In the genomic region with DNA sequence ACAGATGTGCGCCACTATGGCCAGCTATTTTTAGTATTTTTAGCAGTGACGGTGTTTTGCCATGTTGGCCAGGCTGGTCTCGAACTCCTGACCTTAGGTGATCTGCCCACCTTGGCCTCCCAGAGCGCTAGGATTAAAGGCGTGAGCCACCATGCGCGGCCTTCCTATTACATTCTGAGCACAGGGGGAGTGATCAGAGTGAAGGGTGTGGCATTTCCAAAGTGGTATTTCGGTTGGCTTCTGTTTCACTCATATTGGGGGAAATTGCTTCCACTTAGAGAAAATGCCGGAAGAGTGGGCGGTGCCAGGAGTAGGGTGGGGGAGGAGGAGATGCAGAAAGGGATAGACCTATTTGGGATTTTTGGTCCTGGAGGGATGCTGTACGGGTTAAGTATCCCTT, we compare ENCODE assay signal across 18 cellular contexts. TPM values are rescaled to one million over a fixed set of nuclear protein-coding genes. Genes with fewer than 3 reads are reported as not detected.
DNase-seq lines count a peak whose midpoint lies in the region; ATAC-seq lines count a peak whose summit lies in the region.
"Had no signal": no experiment of that assay in that cellular context is flagged by ENCODE, and none has a peak within 500 bp of the region (broad histone marks: within the 10 kb centered on the region; RNA-seq: fewer than 3 reads in every experiment).

No MANE protein-coding gene starts in this region.

- CTCF ChIA-PET in activated CD4-positive, alpha-beta memory T cell treated with anti-CD3 and anti-CD28 coated beads, Interleukin-2, amount 10 ng/mL, durations not matched to agents 7 days and 5 days (lab: Charles Lee) = interaction anchor here (2.8 to 7.6 kb wide), 2 partner anchors 27 to 40 kb away, joined by 11 to 144 read pairs; no protein-coding TSS in a partner anchor

- H3K9me3 ChIP-seq in CD4-positive, CD25-positive, alpha-beta regulatory T cell (ENCODE audit: control insufficient read depth in 2 of 2, low read length in 2 of 2) = no peaks in the 10 kb centered on the region
- H3K9me3 ChIP-seq: colonic mucosa, lower lobe of right lung, Peyer's patch, testis had no signal

- peaks cover 12% of the 10 kb centered on the region for H3K36me3 Mint-ChIP-seq in CD4-positive, CD25-positive, alpha-beta regulatory T cell
- peaks cover 63% of the 10 kb centered on the region for H3K36me3 Mint-ChIP-seq in activated CD4-positive, alpha-beta memory T cell treated with anti-CD3 and anti-CD28 coated beads, Interleukin-2, amount 10 ng/mL, durations not matched to agents 7 days and 5 days (ENCODE audit: low read depth)
- H3K36me3 Mint-ChIP-seq in naive B cell = peaks cover 0 to 4% of the 10 kb centered on the region in 2 donors

- H3K4me1 Mint-ChIP-seq in CD4-positive, CD25-positive, alpha-beta regulatory T cell = peaks cover 6 to 84% (median 64%) of the 10 kb centered on the region in 4 donors
- H3K4me1 Mint-ChIP-seq in activated CD4-positive, alpha-beta memory T cell treated with anti-CD3 and anti-CD28 coated beads, Interleukin-2, amount 10 ng/mL, durations not matched to agents 7 days and 5 days = peaks cover 73% of the 10 kb centered on the region
- peaks cover 59 to 86% (median 83%) of the 10 kb centered on the region in 3 donors for H3K4me1 Mint-ChIP-seq in naive B cell

- peaks cover 0 to 2% (median 0%) of the 10 kb centered on the region in 7 donors for H3K9me3 Mint-ChIP-seq in CD4-positive, CD25-positive, alpha-beta regulatory T cell
- H3K9me3 Mint-ChIP-seq in activated CD4-positive, alpha-beta memory T cell treated with anti-CD3 and anti-CD28 coated beads, Interleukin-2, amount 10 ng/mL, durations not matched to agents 7 days and 5 days = no peaks in the 10 kb centered on the region
- no peaks in the 10 kb centered on the region for H3K9me3 Mint-ChIP-seq in naive B cell
- H3K9me3 Mint-ChIP-seq: neural crest cell had no signal

- H3K36me3 ChIP-seq in CD4-positive, CD25-positive, alpha-beta regulatory T cell (ENCODE audit: control insufficient read depth, insufficient read depth, low read length) = peaks cover 15% of the 10 kb centered on the region
- H3K36me3 ChIP-seq: colonic mucosa, lower lobe of right lung, Peyer's patch had no signal

- POLR2A ChIA-PET in activated CD4-positive, alpha-beta memory T cell treated with anti-CD3 and anti-CD28 coated beads, Interleukin-2, amount 10 ng/mL, durations not matched to agents 7 days and 5 days (lab: Charles Lee) = interaction anchor here (0.6 to 7.4 kb wide), 8 partner anchors 9 to 107 kb away, joined by 3 to 422 read pairs (median 8); no protein-coding TSS in a partner anchor

- no peaks in the 10 kb centered on the region for H3K27me3 ChIP-seq in CD4-positive, CD25-positive, alpha-beta regulatory T cell (ENCODE audit: control insufficient read depth, insufficient read depth, low read length)
- H3K27me3 ChIP-seq: testis had no signal

- no peak for DNase-seq in CD4-positive, CD25-positive, alpha-beta regulatory T cell
- DNase-seq in activated CD4-positive, alpha-beta memory T cell treated with anti-CD3 and anti-CD28 coated beads, Interleukin-2, amount 10 ng/mL, durations not matched to agents 7 days and 5 days = no peak
- DNase-seq in naive B cell (no peak), T1000 (lab: John Stamatoyannopoulos, UW) (no peak)
- DNase-seq in stimulated activated naive CD4-positive, alpha-beta T cell treated with Interleukin-2 at 50 U/mL for 16 hours (lab: John Stamatoyannopoulos, UW) = no peak
- DNase-seq: colonic mucosa, EL, H7, lower lobe of right lung, NCI-H1930, NCI-H510A, retina, testis had no signal

- H3K27ac Mint-ChIP-seq in CD4-positive, CD25-positive, alpha-beta regulatory T cell = peak overlapping the region; percentile 32 to 95 (median 68)
- peak overlapping the region; percentile 97 for H3K27ac Mint-ChIP-seq in activated CD4-positive, alpha-beta memory T cell treated with anti-CD3 and anti-CD28 coated beads, Interleukin-2, amount 10 ng/mL, durations not matched to agents 7 days and 5 days
- peak overlapping the region; percentile 66 to 98 (median 96) for H3K27ac Mint-ChIP-seq in naive B cell

- peaks cover 9% of the 10 kb centered on the region for H3K27me3 Mint-ChIP-seq in CD4-positive, CD25-positive, alpha-beta regulatory T cell
- no peaks in the 10 kb centered on the region for H3K27me3 Mint-ChIP-seq in activated CD4-positive, alpha-beta memory T cell treated with anti-CD3 and anti-CD28 coated beads, Interleukin-2, amount 10 ng/mL, durations not matched to agents 7 days and 5 days
- H3K27me3 Mint-ChIP-seq in naive B cell = no peaks in the 10 kb centered on the region

- H3K4me3 ChIP-seq in CD4-positive, CD25-positive, alpha-beta regulatory T cell (ENCODE audit: low read depth, low read length) = peak overlapping the region; percentile 19
- peak overlapping the region; percentile 17; the same call in 1 of the 2 replicates for H3K4me3 ChIP-seq in GM08714 (ENCODE audit: low read length)
- H3K4me3 ChIP-seq: colonic mucosa, lower lobe of right lung, testis had no signal

- H3K4me3 Mint-ChIP-seq in CD4-positive, CD25-positive, alpha-beta regulatory T cell = peak overlapping the region; percentile 71 to 99 (median 96)
- H3K4me3 Mint-ChIP-seq in activated CD4-positive, alpha-beta memory T cell treated with anti-CD3 and anti-CD28 coated beads, Interleukin-2, amount 10 ng/mL, durations not matched to agents 7 days and 5 days = peak overlapping the region; percentile 96
- peak overlapping the region; percentile 92 to 99 (median 97) for H3K4me3 Mint-ChIP-seq in naive B cell
- H3K4me3 Mint-ChIP-seq: neural crest cell had no signal

- peaks cover 69% of the 10 kb centered on the region for H3K4me1 ChIP-seq in CD4-positive, CD25-positive, alpha-beta regulatory T cell (ENCODE audit: control insufficient read depth, insufficient read depth, low read length, poor library complexity, severe bottlenecking)
- H3K4me1 ChIP-seq: colonic mucosa had no signal

- ATAC-seq in CD4-positive, CD25-positive, alpha-beta regulatory T cell (ENCODE audit: low read depth in 2 of 2) = no peak
- no peak for ATAC-seq in naive B cell (ENCODE audit: low read depth in 2 of 2)
- ATAC-seq in GM18502 (IDR thresholded peaks at IDR 0.05; ENCODE audit: poor library complexity, unreplicated experiment) = no peak
- ATAC-seq: lower lobe of right lung had no signal

- H3K27ac ChIP-seq in CD4-positive, CD25-positive, alpha-beta regulatory T cell (ENCODE audit: insufficient read depth, low read length, poor library complexity, severe bottlenecking) = peak overlapping the region; percentile 82
- H3K27ac ChIP-seq: colonic mucosa, epithelial cell of prostate, lower lobe of right lung, testis had no signal

RNA-seq across cellular contexts. Expression of gene PIK3CD, which starts 4.3 kb away (rescaled TPM):
- total RNA-seq in CD4-positive, CD25-positive, alpha-beta regulatory T cell = 187 TPM
- polyA plus RNA-seq in CD4-positive, CD25-positive, alpha-beta regulatory T cell = 10 to 100 TPM; 47.3 to 63.2 (median 52.5) TPM
- 100 to 1,000 TPM; 211 to 214 TPM for total RNA-seq in activated CD4-positive, alpha-beta memory T cell treated with anti-CD3 and anti-CD28 coated beads, Interleukin-2, amount 10 ng/mL, durations not matched to agents 7 days and 5 days
- 100 to 1,000 TPM in 1 of 6 donors, 10 to 100 TPM in 5; 29.6 to 105 (median 58.0) TPM for polyA plus RNA-seq in naive B cell (ENCODE audit: low read depth in 6 of 6)
